Comparison of ENCODE assay signal across 21 cellular contexts in the genomic region with DNA sequence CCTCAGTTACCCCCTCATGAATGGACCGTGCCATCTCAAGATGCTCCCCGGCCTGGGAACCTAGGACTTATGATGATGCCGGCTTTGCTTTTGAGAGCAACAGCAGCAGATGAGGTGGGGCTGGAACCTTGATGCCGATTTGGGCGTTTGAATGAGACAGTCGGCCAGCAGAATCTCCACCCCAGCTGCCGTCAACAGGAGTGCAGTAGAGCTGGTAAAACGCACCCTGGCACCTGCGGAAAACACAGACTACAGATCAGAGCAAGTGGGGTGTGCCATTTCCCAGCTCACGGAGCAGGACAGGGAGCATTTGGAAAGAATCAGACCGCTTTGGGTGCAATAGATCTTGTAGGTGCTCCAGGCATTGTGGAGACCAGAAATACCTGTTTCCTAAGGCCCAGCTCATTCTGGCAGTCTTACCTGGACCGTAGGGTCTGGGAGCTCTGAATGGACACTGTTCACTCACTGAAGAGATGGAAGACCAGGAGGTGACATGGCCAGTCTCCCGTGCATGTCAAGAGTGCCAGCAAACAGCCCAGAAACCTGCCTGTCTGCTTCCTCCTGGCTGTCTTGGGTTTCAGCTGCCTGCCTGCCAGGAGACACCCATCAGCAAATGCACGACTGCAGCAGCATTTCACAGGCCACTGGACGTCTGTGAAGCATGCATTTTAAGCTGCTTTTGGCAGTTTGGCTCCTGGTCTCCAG.
DNase-seq lines count a peak whose midpoint lies in the region; ATAC-seq and TF ChIP-seq lines count a peak whose summit lies in the region.
"Had no signal": no experiment of that assay in that cellular context is flagged by ENCODE, and none has a peak within 500 bp of the region (broad histone marks: within the 10 kb centered on the region; RNA-seq: fewer than 3 reads in every experiment).

No MANE protein-coding gene starts in this region.

- no peak overlapping the region for H3K27ac Mint-ChIP-seq in osteocyte (ENCODE audit: unreplicated experiment)
- H3K27ac Mint-ChIP-seq: CD4-positive, CD25-positive, alpha-beta regulatory T cell; HFFc6 had no signal

- no peaks in the 10 kb centered on the region for H3K36me3 Mint-ChIP-seq in osteocyte (ENCODE audit: unreplicated experiment)
- H3K36me3 Mint-ChIP-seq: CD4-positive, CD25-positive, alpha-beta regulatory T cell had no signal

- peak overlapping the region; percentile 51 for H3K27ac ChIP-seq in C4-2B
- H3K27ac ChIP-seq: RWPE1, SJSA1 had no signal

- DNase-seq in DMS79 treated with DMSO at 0.1 percent for 48 hours (lab: John Stamatoyannopoulos, UW) = peak; percentile 26
- peak; percentile 48 for DNase-seq in ecto neural progenitor cell (ENCODE audit: low spot score)
- DNase-seq in osteocyte (ENCODE audit: extremely low spot score, unreplicated experiment) = peak; percentile 38
- no peak for DNase-seq in HK-2 (ENCODE audit: unreplicated experiment)
- no peak for DNase-seq in left ventricle myocardium superior
- DNase-seq in epidermal melanocyte (ENCODE audit: insufficient read length, low spot score) = no peak
- DNase-seq: ACHN; AML-193; CD4-positive, CD25-positive, alpha-beta regulatory T cell; HFFc6; KBM-7; NCI-H1092; NCI-H146; NCI-H2107; NCI-H510A; NCI-H82; PC-3 had no signal

- no peaks in the 10 kb centered on the region for H3K27me3 Mint-ChIP-seq in osteocyte (ENCODE audit: unreplicated experiment)
- H3K27me3 Mint-ChIP-seq: CD4-positive, CD25-positive, alpha-beta regulatory T cell had no signal

- TF ChIP-seq CTCF in C4-2B (conservative IDR thresholded peaks at IDR 0.05) = no peak
- no peak for TF ChIP-seq CTCF in osteocyte (IDR thresholded peaks at IDR 0.05)

- ATAC-seq in HG02571 (IDR thresholded peaks at IDR 0.05; ENCODE audit: unreplicated experiment) (no peak), left ventricle myocardium superior (no peak)
- ATAC-seq: PC-3 had no signal

- H3K4me3 Mint-ChIP-seq in osteocyte (ENCODE audit: unreplicated experiment) = no peak overlapping the region
- H3K4me3 Mint-ChIP-seq: CD4-positive, CD25-positive, alpha-beta regulatory T cell; HFFc6 had no signal

- no peaks in the 10 kb centered on the region for H3K4me1 Mint-ChIP-seq in osteocyte (ENCODE audit: unreplicated experiment)
- H3K4me1 Mint-ChIP-seq: CD4-positive, CD25-positive, alpha-beta regulatory T cell had no signal

- H3K9me3 Mint-ChIP-seq in osteocyte (ENCODE audit: unreplicated experiment) = peaks cover 4% of the 10 kb centered on the region

- intact Hi-C loops in left ventricle myocardium superior (cut with micrococcal nuclease) = no loop called here

Comparison
In these comparisons a context has a peak if more than half of its experiments do, and no peak if none do; other contexts are left out.
1. DNase-seq: peak in DMS79 treated with DMSO at 0.1 percent for 48 hours (single experiment), ecto neural progenitor cell (single experiment) and osteocyte (single experiment); none in HK-2 (single experiment), left ventricle myocardium superior (single experiment) and epidermal melanocyte (single experiment).